9 cellular contexts compared by ENCODE assay signal in genomic region chr15:90046846-90047481, GRCh38. TPM values are rescaled to one million over a fixed set of nuclear protein-coding genes. Genes with fewer than 3 reads are reported as not detected.
DNase-seq lines count a peak whose midpoint lies in the region; ATAC-seq and TF ChIP-seq lines count a peak whose summit lies in the region.
"Had no signal": no experiment of that assay in that cellular context is flagged by ENCODE, and none has a peak within 500 bp of the region (broad histone marks: within the 10 kb centered on the region; RNA-seq: fewer than 3 reads in every experiment).

No MANE protein-coding gene starts in this region.

- H3K27ac Mint-ChIP-seq in activated T-helper 17 cell treated with anti-CD3 and anti-CD28 coated beads, Interleukin-2, amount 50 U/mL, for 72 hours = no peak overlapping the region

- H3K36me3 Mint-ChIP-seq in activated T-helper 17 cell treated with anti-CD3 and anti-CD28 coated beads, Interleukin-2, amount 50 U/mL, for 72 hours (ENCODE audit: low read depth) = no peaks in the 10 kb centered on the region

- TF ChIP-seq CTCF in RWPE1 (conservative IDR thresholded peaks at IDR 0.05; ENCODE audit: low read depth) (no peak), mucosa of descending colon (IDR thresholded peaks at IDR 0.05) (no peak)

- H3K36me3 ChIP-seq in mucosa of descending colon (ENCODE audit: low read depth) = no peaks in the 10 kb centered on the region

- intact Hi-C loops in mucosa of descending colon (cut with DNase I, micrococcal nuclease) = no loop called here

- peak; percentile 60 for DNase-seq in G401 (ENCODE audit: low spot score)
- peak; percentile 85 for DNase-seq in RWPE1 (ENCODE audit: low spot score)
- DNase-seq in mucosa of descending colon = peak; percentile 80 to 87 (median 85)
- DNase-seq in activated effector memory CD4-positive, alpha-beta T cell treated with anti-CD3 and anti-CD28 coated beads, Interleukin-2, amount 50 U/mL, for 16 hours = no peak
- DNase-seq in stimulated activated CD4-positive, alpha-beta T cell treated with anti-CD3 and anti-CD28 coated beads, Interleukin-4, amount 100 ng/mL, for 1 hour = no peak
- DNase-seq in effector CD8-positive, alpha-beta T cell (lab: John Stamatoyannopoulos, UW) = no peak
- DNase-seq: KBM-7 had no signal

- H3K4me1 Mint-ChIP-seq in activated T-helper 17 cell treated with anti-CD3 and anti-CD28 coated beads, Interleukin-2, amount 50 U/mL, for 72 hours = peaks cover 25% of the 10 kb centered on the region

- H3K27ac ChIP-seq in RWPE1 = peak overlapping the region; percentile 16

- no peaks in the 10 kb centered on the region for H3K27me3 Mint-ChIP-seq in activated T-helper 17 cell treated with anti-CD3 and anti-CD28 coated beads, Interleukin-2, amount 50 U/mL, for 72 hours

- H3K4me1 ChIP-seq in mucosa of descending colon (ENCODE audit: low read depth) = peaks cover 20% of the 10 kb centered on the region

- no peaks in the 10 kb centered on the region for H3K9me3 ChIP-seq in mucosa of descending colon

- CTCF ChIA-PET in RWPE1 (lab: Yijun Ruan, JAX) = no interaction called here

- no peak overlapping the region for H3K4me3 ChIP-seq in mucosa of descending colon

- POLR2A ChIA-PET in RWPE1 (lab: Yijun Ruan, JAX; ENCODE audit: low non-redundant PET) = no interaction called here

- in situ Hi-C loops in G401 (cut with HindIII; ENCODE audit: low sequenced_read_pairs) = no loop called here

- H3K4me3 Mint-ChIP-seq in activated T-helper 17 cell treated with anti-CD3 and anti-CD28 coated beads, Interleukin-2, amount 50 U/mL, for 72 hours = no peak overlapping the region

- H3K9me3 Mint-ChIP-seq in activated T-helper 17 cell treated with anti-CD3 and anti-CD28 coated beads, Interleukin-2, amount 50 U/mL, for 72 hours = no peaks in the 10 kb centered on the region

- ATAC-seq in HG02642 (IDR thresholded peaks at IDR 0.05; ENCODE audit: poor library complexity, unreplicated experiment) = peak; percentile 42
- peak; percentile 94 for ATAC-seq in mucosa of descending colon
- no peak for ATAC-seq in activated T-helper 17 cell treated with anti-CD3 and anti-CD28 coated beads, Interleukin-2, amount 50 U/mL, for 72 hours (replicated peaks)

RNA-seq across cellular contexts. Expression of gene ZNF710, which starts 45.8 kb away (rescaled TPM):
- total RNA-seq in G401 (2014; rRNA removed; shearing (Covaris generic)) = 7.6 and 9.0 TPM in 2 replicates
- 10 to 100 TPM; 30.9 to 42.7 (median 40.2) TPM for total RNA-seq in mucosa of descending colon
- total RNA-seq in activated T-helper 17 cell treated with anti-CD3 and anti-CD28 coated beads, Interleukin-2, amount 50 U/mL, for 72 hours = 10 to 100 TPM; 12.2 to 15.4 TPM

RNA-seq across cellular contexts. Expression of gene IDH2, which starts 55.3 kb away (rescaled TPM):
- 46.2 and 52.9 TPM in 2 replicates for total RNA-seq in G401 (2014; rRNA removed; shearing (Covaris generic))
- total RNA-seq in mucosa of descending colon = 100 to 1,000 TPM in 2 of 3 donors, 10 to 100 TPM in 1; 84.8 to 262 (median 124) TPM
- total RNA-seq in activated T-helper 17 cell treated with anti-CD3 and anti-CD28 coated beads, Interleukin-2, amount 50 U/mL, for 72 hours = 10 to 100 TPM; 53.5 to 75.6 TPM

Comparison
In these comparisons a context has a peak if more than half of its experiments do, and no peak if none do; other contexts are left out.
1. DNase-seq: peak in G401 (single experiment), RWPE1 (single experiment) and mucosa of descending colon (3 of 3); none in activated effector memory CD4-positive, alpha-beta T cell treated with anti-CD3 and anti-CD28 coated beads, Interleukin-2, amount 50 U/mL, for 16 hours (single experiment), stimulated activated CD4-positive, alpha-beta T cell treated with anti-CD3 and anti-CD28 coated beads, Interleukin-4, amount 100 ng/mL, for 1 hour (single experiment) and effector CD8-positive, alpha-beta T cell (single experiment).